8 cellular contexts compared by ENCODE assay signal in the genomic region with DNA sequence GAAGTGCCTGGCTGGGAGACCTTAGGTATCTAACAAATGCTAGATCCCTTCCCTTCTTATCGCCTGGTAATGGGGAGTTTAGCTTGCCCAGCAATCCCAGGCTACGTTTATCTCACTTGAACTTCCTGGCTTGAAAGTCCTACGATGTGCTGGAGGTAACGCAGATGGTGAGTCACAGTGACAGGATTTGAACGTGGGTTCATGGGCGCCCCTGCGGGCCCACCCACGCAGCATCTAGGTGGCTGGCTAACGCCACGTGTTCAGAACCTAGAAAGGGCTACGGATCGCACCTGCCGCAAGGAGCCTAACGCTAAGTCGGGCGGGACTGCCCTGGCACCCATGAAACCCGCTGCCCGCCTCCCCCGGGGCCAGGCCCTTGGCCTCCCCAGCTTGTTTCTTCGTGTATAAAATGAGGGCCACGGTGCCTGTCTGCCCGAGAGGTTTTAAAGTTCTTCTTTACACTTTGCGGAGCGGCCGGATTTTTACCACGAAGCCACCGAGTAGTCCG. TPM values are rescaled to one million over a fixed set of nuclear protein-coding genes. Genes with fewer than 3 reads are reported as not detected.
DNase-seq lines count a peak whose midpoint lies in the region; ATAC-seq, FAIRE-seq and TF ChIP-seq lines count a peak whose summit lies in the region.

No MANE protein-coding gene starts in this region.

- no peak overlapping the region for H3K4ac ChIP-seq in H1 (replicated peaks; ENCODE audit: insufficient read length, low read depth, low read length)

- H3K27ac Mint-ChIP-seq in activated CD4-positive, alpha-beta memory T cell treated with anti-CD3 and anti-CD28 coated beads, Interleukin-2, amount 10 ng/mL, durations not matched to agents 7 days and 5 days, result peak overlapping the region; percentile 95

- H3K9me3 Mint-ChIP-seq in activated CD4-positive, alpha-beta memory T cell treated with anti-CD3 and anti-CD28 coated beads, Interleukin-2, amount 10 ng/mL, durations not matched to agents 7 days and 5 days, result no peaks in the 10 kb centered on the region

- no peak overlapping the region for H3K23ac ChIP-seq in H1 (ENCODE audit: insufficient read length)

- POLR2A ChIA-PET in HCT116 (lab: Charles Lee), result interaction anchor here (0.8 to 2.8 kb wide), 15 partner anchors 9 to 590 kb away, joined by 3 to 15 read pairs (median 4); partner anchors contain the start of gene CIAO2A
- POLR2A ChIA-PET in activated CD4-positive, alpha-beta memory T cell treated with anti-CD3 and anti-CD28 coated beads, Interleukin-2, amount 10 ng/mL, durations not matched to agents 7 days and 5 days (lab: Charles Lee), result interaction anchor here (0.7 to 8.4 kb wide), 18 partner anchors 8 to 1801 kb away, joined by 3 to 175 read pairs (median 6); partner anchors contain the start of gene RNU5B-1
- POLR2A ChIA-PET in H1 (lab: Charles Lee; ENCODE audit: partially characterized antibody), result interaction anchor here (1.1 to 1.3 kb wide), 2 partner anchors 35 to 93 kb away, joined by 3 to 5 read pairs; partner anchors contain the start of gene FBXL22

- intact Hi-C loops in HCT116 (cut with micrococcal nuclease), result loop anchor here (1.0 to 5.0 kb wide), 2 partner anchors 27 to 959 kb away; partner anchors contain the start of gene ZNF609

- no peak overlapping the region for H2AK5ac ChIP-seq in H1 (ENCODE audit: low read depth, low read length)

- H2AFZ ChIP-seq in HCT116 (ENCODE audit: low read depth, low read length, poor library complexity, severe bottlenecking), result no peak overlapping the region
- H2AFZ ChIP-seq in H1 (ENCODE audit: low read length), result no peak overlapping the region

- peaks cover 26% of the 10 kb centered on the region; the same call in 1 of the 2 replicates for H4K20me1 ChIP-seq in HCT116 (ENCODE audit: insufficient read depth)
- H4K20me1 ChIP-seq in H1 (replicated peaks in 1 of 2; ENCODE audit: control insufficient read depth in 1 of 2, insufficient read depth in 2 of 2, low read length in 2 of 2), result peaks cover 2 to 13% of the 10 kb centered on the region in 2 experiments

- H4K5ac ChIP-seq in H1 (ENCODE audit: insufficient read length, low read depth, low read length), result no peak overlapping the region

- TF ChIP-seq RAD21 in HCT116 (IDR thresholded peaks at IDR 0.05; ENCODE audit: low read depth) (no peak), H1 (IDR thresholded peaks at IDR 0.05 in 1 of 2, conservative IDR thresholded peaks at IDR 0.05 in 1 of 2; ENCODE audit: low read depth in 2 of 2, low read length in 2 of 2) (no peak)

- H3K9me3 ChIP-seq in HCT116 (ENCODE audit: control insufficient read depth in 1 of 2, insufficient read depth in 1 of 2, low read depth in 1 of 2, low read length in 2 of 2), result no peaks in the 10 kb centered on the region
- no peaks in the 10 kb centered on the region for H3K9me3 ChIP-seq in H1 (ENCODE audit: insufficient read depth in 2 of 2, low read depth in 1 of 2, low read length in 1 of 2)
- no peaks in the 10 kb centered on the region for H3K9me3 ChIP-seq in mucosa of rectum (ENCODE audit: control insufficient read depth in 2 of 2, low read length in 2 of 2)

- no peak overlapping the region for H3K18ac ChIP-seq in H1 (ENCODE audit: extremely low read depth, low read length)

- ATAC-seq in HCT116, result peak; percentile 42

- H2BK5ac ChIP-seq in H1 (ENCODE audit: low read depth, low read length), result no peak overlapping the region

- 2% methylated on average over 28 of the region's 28 CpGs; no CpG with 5 or more reads in 1 of the 2 experiments for WGBS in H1 (ENCODE audit: extremely low coverage in 1 of 2, insufficient coverage in 1 of 2, insufficient read length in 1 of 2, insufficient replicate concordance in 2 of 2, low coverage in 1 of 2, low lambda C conversion rate in 2 of 2, missing lambda C conversion rate in 1 of 2), 2 experiments

- H4K91ac ChIP-seq in H1 (replicated peaks; ENCODE audit: insufficient read length, low read length), result no peak overlapping the region

- H3K27ac ChIP-seq in HCT116 (ENCODE audit: low read depth, low read length), result peak overlapping the region; percentile 94
- H3K27ac ChIP-seq in H1 (ENCODE audit: low read depth, low read length), result no peak overlapping the region
- H3K27ac ChIP-seq in mucosa of rectum (ENCODE audit: low read depth in 2 of 2, low read length in 2 of 2), result peak overlapping the region; percentile 95 to 100

- peaks cover 81% of the 10 kb centered on the region for H3K4me1 Mint-ChIP-seq in activated CD4-positive, alpha-beta memory T cell treated with anti-CD3 and anti-CD28 coated beads, Interleukin-2, amount 10 ng/mL, durations not matched to agents 7 days and 5 days

- no peaks in the 10 kb centered on the region for H3K27me3 Mint-ChIP-seq in activated CD4-positive, alpha-beta memory T cell treated with anti-CD3 and anti-CD28 coated beads, Interleukin-2, amount 10 ng/mL, durations not matched to agents 7 days and 5 days

- RAD21 ChIA-PET in HCT116 (lab: Charles Lee; ENCODE audit: low non-redundant PET in 1 of 2, low total read pairs in 2 of 2, uncharacterized antibody in 2 of 2, unreplicated experiment in 2 of 2), result interaction anchor here in 1 of 2 experiments (0.6 kb wide), 1 partner anchor 95 kb away, joined by 3 read pairs; no protein-coding TSS in a partner anchor

- H3K14ac ChIP-seq in H1 (ENCODE audit: insufficient read length), result no peak overlapping the region

- DNase-seq in GM12864 (ENCODE audit: low read depth), result peak; percentile 77
- DNase-seq in HCT116 (ENCODE audit: low read depth, low spot score), result peak; percentile 75
- DNase-seq in MV-4-11 (lab: John Stamatoyannopoulos, UW), result peak; percentile 69
- DNase-seq in activated CD4-positive, alpha-beta memory T cell treated with anti-CD3 and anti-CD28 coated beads, Interleukin-2, amount 10 ng/mL, durations not matched to agents 7 days and 5 days, result peak; percentile 83
- no peak for DNase-seq in H1 (ENCODE audit: low read depth in 1 of 2, low spot score in 2 of 2)
- DNase-seq in stimulated activated CD8-positive, alpha-beta memory T cell treated with anti-CD3 and anti-CD28 coated beads, Interleukin-7, amount 100 ng/mL, for 24 hours (ENCODE audit: low read depth), result peak; percentile 69
- DNase-seq in 8988T, result no peak

- no peak overlapping the region; the same call in 1 of the 2 replicates for H2BK12ac ChIP-seq in H1 (ENCODE audit: low read depth, low read length)

- H3K79me2 ChIP-seq in HCT116 (ENCODE audit: insufficient read depth, low read length) (peaks cover 43% of the 10 kb centered on the region), H1 (ENCODE audit: control insufficient read depth in 1 of 2, insufficient read depth in 2 of 2, low read length in 2 of 2) (peaks cover 0 to 30% of the 10 kb centered on the region in 2 experiments; a peak in 2 of 4 replicates)

- H3K23me2 ChIP-seq in H1 (ENCODE audit: low read depth, low read length), result peaks cover 14% of the 10 kb centered on the region

- H2BK15ac ChIP-seq in H1 (ENCODE audit: low read length), result no peak overlapping the region

- no peaks in the 10 kb centered on the region for H3K36me3 ChIP-seq in HCT116 (ENCODE audit: control insufficient read depth in 1 of 2, insufficient read depth in 2 of 2, low read length in 2 of 2)
- H3K36me3 ChIP-seq in H1 (ENCODE audit: control insufficient read depth in 2 of 4, insufficient read depth in 4 of 4, low read length in 3 of 4), result no peaks in the 10 kb centered on the region
- no peaks in the 10 kb centered on the region for H3K36me3 ChIP-seq in mucosa of rectum (ENCODE audit: control insufficient read depth in 2 of 2, insufficient read depth in 2 of 2, low read length in 2 of 2)

- no peak overlapping the region for H2BK120ac ChIP-seq in H1 (replicated peaks; ENCODE audit: low read depth, low read length)

- H3K27me3 ChIP-seq in HCT116 (ENCODE audit: insufficient read depth, low read length) (no peaks in the 10 kb centered on the region), H1 (replicated peaks in 1 of 4; ENCODE audit: control insufficient read depth in 3 of 4, extremely low read depth in 1 of 4, insufficient read depth in 3 of 4, low read length in 3 of 4) (peaks cover 26 to 81% (median 65%) of the 10 kb centered on the region in 4 experiments), mucosa of rectum (ENCODE audit: control insufficient read depth in 2 of 2, insufficient read depth in 2 of 2, low read length in 2 of 2) (no peaks in the 10 kb centered on the region)

- H3K4me3 ChIP-seq in GM12864 (ENCODE audit: low read depth, low read length) (peak overlapping the region; percentile 57), HCT116 (replicated peaks in 1 of 2; ENCODE audit: low read depth in 1 of 2, low read length in 2 of 2) (peak overlapping the region; percentile 58 to 78), H1 (ENCODE audit: extremely low read depth in 1 of 4, insufficient read depth in 2 of 4, low read depth in 3 of 4, low read length in 4 of 4) (peak overlapping the region; percentile 7 to 70 (median 46)), mucosa of rectum (ENCODE audit: low read length in 2 of 2) (peak overlapping the region; percentile 62 to 92)

- H3K9me2 ChIP-seq in HCT116 (ENCODE audit: insufficient read depth), result no peaks in the 10 kb centered on the region

- TSS peak; percentile 76 for BruUV-seq in HCT116 (replicated peaks; lab: Mats Ljungman, UMichigan)

- H3K56ac ChIP-seq in H1 (replicated peaks; ENCODE audit: insufficient read length, low read depth, low read length), result no peak overlapping the region

- TF ChIP-seq POLR2A in HCT116 (IDR thresholded peaks at IDR 0.05; ENCODE audit: borderline replicate concordance, extremely low read depth, insufficient read depth, insufficient read length), result no peak
- TF ChIP-seq POLR2A in H1 (IDR thresholded peaks at IDR 0.05; ENCODE audit: control extremely low read depth in 1 of 2, low read depth in 2 of 2, low read length in 2 of 2), result no peak

- TF ChIP-seq CTCF in GM12864 (IDR thresholded peaks at IDR 0.05; ENCODE audit: low read depth, low read length, missing control alignments) (no peak), HCT116 (IDR thresholded peaks at IDR 0.05 in 2 of 3, conservative IDR thresholded peaks at IDR 0.05 in 1 of 3; ENCODE audit: borderline replicate concordance in 1 of 3, insufficient read depth in 1 of 3, low read depth in 2 of 3, low read length in 2 of 3) (no peak), H1 (IDR thresholded peaks at IDR 0.05; ENCODE audit: control extremely low read depth in 1 of 3, insufficient read depth in 1 of 3, low read depth in 1 of 3, low read length in 3 of 3) (no peak)

- no peak overlapping the region for H2BK20ac ChIP-seq in H1 (ENCODE audit: low read length)

- H3K4me3 Mint-ChIP-seq in activated CD4-positive, alpha-beta memory T cell treated with anti-CD3 and anti-CD28 coated beads, Interleukin-2, amount 10 ng/mL, durations not matched to agents 7 days and 5 days, result peak overlapping the region; percentile 76

- peaks cover 6% of the 10 kb centered on the region for H3K36me3 Mint-ChIP-seq in activated CD4-positive, alpha-beta memory T cell treated with anti-CD3 and anti-CD28 coated beads, Interleukin-2, amount 10 ng/mL, durations not matched to agents 7 days and 5 days (ENCODE audit: low read depth)

- H3K79me1 ChIP-seq in H1 (ENCODE audit: low read depth, low read length), result no peaks in the 10 kb centered on the region

- FAIRE-seq in H1 (lab: Jason Lieb, UNC), result peak; percentile 39

- peak overlapping the region; percentile 84 for H3K4me2 ChIP-seq in HCT116 (ENCODE audit: low read length)
- H3K4me2 ChIP-seq in H1 (ENCODE audit: insufficient read depth in 1 of 2, low read depth in 2 of 2, low read length in 2 of 2), result peak overlapping the region; percentile 84 to 97

- H3K4me1 ChIP-seq in HCT116 (ENCODE audit: control insufficient read depth in 1 of 2, insufficient read depth in 2 of 2, low read length in 2 of 2) (peaks cover 31 to 57% of the 10 kb centered on the region in 2 experiments), H1 (replicated peaks in 1 of 4; ENCODE audit: control insufficient read depth in 3 of 4, insufficient read depth in 4 of 4, low read length in 3 of 4) (peaks cover 7 to 16% (median 12%) of the 10 kb centered on the region in 4 experiments), mucosa of rectum (ENCODE audit: control insufficient read depth in 2 of 2, insufficient read depth in 2 of 2, low read length in 2 of 2) (peaks cover 49 to 54% of the 10 kb centered on the region in 2 donors)

- H3K9ac ChIP-seq in HCT116 (ENCODE audit: low read length), result peak overlapping the region; percentile 79
- no peak overlapping the region for H3K9ac ChIP-seq in H1 (replicated peaks in 1 of 4; ENCODE audit: extremely low read depth in 1 of 4, low read depth in 3 of 4, low read length in 3 of 4)
- H3K9ac ChIP-seq in mucosa of rectum (ENCODE audit: low read depth in 1 of 2, low read length in 2 of 2), result peak overlapping the region; percentile 86 to 99

- no peak for TF ChIP-seq EP300 in H1 (IDR thresholded peaks at IDR 0.05; ENCODE audit: borderline replicate concordance in 1 of 2, low read depth in 2 of 2, low read length in 2 of 2)

- H4K8ac ChIP-seq in H1 (ENCODE audit: extremely low read depth, insufficient read depth, low read length), result no peak overlapping the region

- CTCF ChIA-PET in HCT116 (lab: Charles Lee) (interaction anchor here (0.7 to 2.4 kb wide), 6 partner anchors 11 to 456 kb away, joined by 3 to 13 read pairs (median 4); no protein-coding TSS in a partner anchor), H1 (lab: Charles Lee; ENCODE audit: partially characterized antibody) (interaction anchor here (0.5 to 4.1 kb wide), 7 partner anchors 14 to 660 kb away, joined by 3 to 20 read pairs (median 9); no protein-coding TSS in a partner anchor)
- CTCF ChIA-PET in activated CD4-positive, alpha-beta memory T cell treated with anti-CD3 and anti-CD28 coated beads, Interleukin-2, amount 10 ng/mL, durations not matched to agents 7 days and 5 days (lab: Charles Lee), result interaction anchor here (0.9 to 5.6 kb wide), 7 partner anchors 8 to 98 kb away, joined by 4 to 56 read pairs (median 19); no protein-coding TSS in a partner anchor

RNA-seq across cellular contexts. Expression of gene USP3, which starts 0.6 kb away (rescaled TPM):
- total RNA-seq in HCT116 (2021; ENCODE audit: unreplicated experiment), result 61.6 TPM
- polyA plus RNA-seq in HCT116 (2012), result 36.3 and 40.8 TPM in 2 replicates
- 10 to 100 TPM; 67.9 to 68.7 TPM for total RNA-seq in activated CD4-positive, alpha-beta memory T cell treated with anti-CD3 and anti-CD28 coated beads, Interleukin-2, amount 10 ng/mL, durations not matched to agents 7 days and 5 days
- 10.8 and 15.5 TPM in 2 replicates for total RNA-seq in H1 (2021; fragmentation: NEBNext Ultra II Directional; extraction: Animal tissue kit (Norgen Biotek cat#: 25700))
- 10.0 and 16.2 TPM in 2 replicates for polyA plus RNA-seq in H1 (2011; rRNA removed)
- 6.9 TPM for polyA plus RNA-seq in H1 (2011; cell fraction: cytosol; rRNA removed)
- 16.9 TPM for polyA plus RNA-seq in H1 (2011; cell fraction: nucleus; rRNA removed)
- 17.5 to 23.1 TPM (median 18.6 TPM) in 4 replicates for polyA plus RNA-seq in H1 (2012, experiment 1 of 2)
- polyA plus RNA-seq in H1 (2012, experiment 2 of 2), result 4.9 TPM
- polyA plus RNA-seq in H1 (2013, experiment 1 of 2), result 7.8 TPM
- polyA plus RNA-seq in H1 (2013, experiment 2 of 2), result 6.8 TPM
- polyA minus RNA-seq in H1 (2011; rRNA and poly(A)+ RNA removed), result 12.4 and 29.6 TPM in 2 replicates
- polyA minus RNA-seq in H1 (2011; cell fraction: cytosol; rRNA and poly(A)+ RNA removed), result 15.0 TPM
- polyA minus RNA-seq in H1 (2011; cell fraction: nucleus; rRNA and poly(A)+ RNA removed), result 33.1 TPM

Comparison
In these comparisons a context has a peak if more than half of its experiments do, and no peak if none do; other contexts are left out.
1. DNase-seq: peak in GM12864 (single experiment), HCT116 (single experiment), MV-4-11 (single experiment), activated CD4-positive, alpha-beta memory T cell treated with anti-CD3 and anti-CD28 coated beads, Interleukin-2, amount 10 ng/mL, durations not matched to agents 7 days and 5 days (single experiment) and stimulated activated CD8-positive, alpha-beta memory T cell treated with anti-CD3 and anti-CD28 coated beads, Interleukin-7, amount 100 ng/mL, for 24 hours (single experiment); none in H1 (0 of 2) and 8988T (single experiment).
2. H3K9ac ChIP-seq: peak in HCT116 (single experiment) and mucosa of rectum (2 of 2); none in H1 (0 of 4).
3. Peak in every context shown above with its lines, with median percentiles within 50 percentile points of each other: H3K4me3 ChIP-seq.